In genomic region chr3:189122120-189122519, GRCh38 we compare ENCODE assay signal across 17 cellular contexts. TPM values are rescaled to one million over a fixed set of nuclear protein-coding genes. Genes with fewer than 3 reads are reported as not detected.
DNase-seq lines count a peak whose midpoint lies in the region; ATAC-seq and TF ChIP-seq lines count a peak whose summit lies in the region.
"Had no signal": no experiment of that assay in that cellular context is flagged by ENCODE, and none has a peak within 500 bp of the region (broad histone marks: within the 10 kb centered on the region; RNA-seq: fewer than 3 reads in every experiment).

No MANE protein-coding gene starts in this region.

- peaks cover 24% of the 10 kb centered on the region for H3K36me3 Mint-ChIP-seq in natural killer cell treated with Interleukin-12 subunit alpha and Interleukin-12 subunit beta and Interleukin-15 and Interleukin-18, amount 100 ng/mL, for 72 hours
- no peaks in the 10 kb centered on the region for H3K36me3 Mint-ChIP-seq in natural killer cell
- H3K36me3 Mint-ChIP-seq: IgD-negative memory B cell had no signal

- H3K36me3 ChIP-seq in gastroesophageal sphincter (no peaks in the 10 kb centered on the region), sigmoid colon (no peaks in the 10 kb centered on the region)
- H3K36me3 ChIP-seq: prostate gland had no signal

- H3K4me3 ChIP-seq in gastroesophageal sphincter (no peak overlapping the region), sigmoid colon (no peak overlapping the region)
- H3K4me3 ChIP-seq: prostate gland had no signal

- H3K27ac ChIP-seq in gastroesophageal sphincter (peak overlapping the region; percentile 23 to 63 (median 55)), sigmoid colon (peak overlapping the region; percentile 49 to 77 (median 71))
- H3K27ac ChIP-seq: prostate gland had no signal

- H3K4me1 ChIP-seq in gastroesophageal sphincter = peaks cover 5 to 19% (median 10%) of the 10 kb centered on the region in 3 donors
- peaks cover 0 to 40% (median 32%) of the 10 kb centered on the region in 4 donors for H3K4me1 ChIP-seq in sigmoid colon
- H3K4me1 ChIP-seq: prostate gland had no signal

- TF ChIP-seq POLR2A in gastroesophageal sphincter (IDR thresholded peaks at IDR 0.05) = no peak
- TF ChIP-seq POLR2A in sigmoid colon (IDR thresholded peaks at IDR 0.05) = no peak

- no peaks in the 10 kb centered on the region for H3K9me3 ChIP-seq in gastroesophageal sphincter
- no peaks in the 10 kb centered on the region for H3K9me3 ChIP-seq in sigmoid colon
- H3K9me3 ChIP-seq: prostate gland had no signal

- WGBS in gastroesophageal sphincter (ENCODE audit: low coverage in 1 of 2), 2 donors = 31% methylated on average over 2 of the region's 2 CpGs
- WGBS in sigmoid colon, 2 donors = 65 to 73% methylated on average over 2 of the region's 2 CpGs

- H3K27me3 ChIP-seq in gastroesophageal sphincter (no peaks in the 10 kb centered on the region), sigmoid colon (no peaks in the 10 kb centered on the region)

- peaks cover 0 to 5% of the 10 kb centered on the region in 2 donors for H3K27me3 Mint-ChIP-seq in natural killer cell treated with Interleukin-12 subunit alpha and Interleukin-12 subunit beta and Interleukin-15 and Interleukin-18, amount 100 ng/mL, for 72 hours
- H3K27me3 Mint-ChIP-seq in natural killer cell (ENCODE audit: low read depth in 2 of 2) = peaks cover 0 to 7% of the 10 kb centered on the region in 2 donors
- H3K27me3 Mint-ChIP-seq: dendritic cell treated with granulocyte-macrophage colony-stimulating factor and Interleukin-4, amounts not matched to agents 40 ng/mL and 50 ng/mL, for 4 days had no signal

- no peaks in the 10 kb centered on the region for H3K9me3 Mint-ChIP-seq in natural killer cell treated with Interleukin-12 subunit alpha and Interleukin-12 subunit beta and Interleukin-15 and Interleukin-18, amount 100 ng/mL, for 72 hours
- peaks cover 0 to 2% of the 10 kb centered on the region in 2 donors for H3K9me3 Mint-ChIP-seq in natural killer cell

- TF ChIP-seq CTCF in natural killer cell (IDR thresholded peaks at IDR 0.05) (no peak), gastroesophageal sphincter (IDR thresholded peaks at IDR 0.05) (no peak), sigmoid colon (IDR thresholded peaks at IDR 0.05) (no peak)

- TF ChIP-seq EP300 in gastroesophageal sphincter (IDR thresholded peaks at IDR 0.05) (no peak), sigmoid colon (IDR thresholded peaks at IDR 0.05) (no peak)

- intact Hi-C loops in natural killer cell (cut with micrococcal nuclease) = no loop called here
- intact Hi-C loops in sigmoid colon (cut with DNase I) = no loop called here

- no peak for DNase-seq in natural killer cell treated with Interleukin-12 subunit alpha and Interleukin-12 subunit beta and Interleukin-15 and Interleukin-18, amount 100 ng/mL, for 72 hours (ENCODE audit: low spot score)
- DNase-seq in natural killer cell (no peak), sigmoid colon (no peak), NCI-H526 treated with DMSO at 0.1 percent for 48 hours (lab: John Stamatoyannopoulos, UW) (no peak), Ammon's horn (ENCODE audit: low spot score) (no peak)
- DNase-seq: activated CD8-positive, alpha-beta memory T cell treated with anti-CD3 and anti-CD28 coated beads, Interleukin-2, amount 50 U/mL, for 48 hours; NCI-H1105; NCI-H345; OCI-M1; stimulated activated CD4-positive, alpha-beta T cell treated with anti-CD3 and anti-CD28 coated beads, Interleukin-4, amount 100 ng/mL, for 24 hours; stimulated activated naive B cell treated with anti-CD40 and anti-IgM and Interleukin-4, amounts not matched to agents 10 μg/mL and 1 μg/mL and 100 μg/mL, for 72 hours had no signal

- peak overlapping the region; percentile 73 for H3K4me3 Mint-ChIP-seq in natural killer cell treated with Interleukin-12 subunit alpha and Interleukin-12 subunit beta and Interleukin-15 and Interleukin-18, amount 100 ng/mL, for 72 hours
- H3K4me3 Mint-ChIP-seq in natural killer cell = no peak overlapping the region
- H3K4me3 Mint-ChIP-seq: dendritic cell treated with granulocyte-macrophage colony-stimulating factor and Interleukin-4, amounts not matched to agents 40 ng/mL and 50 ng/mL, for 4 days; stimulated activated naive B cell treated with anti-CD40 and anti-IgM and Interleukin-4, amounts not matched to agents 10 μg/mL and 1 μg/mL and 100 μg/mL, for 72 hours had no signal

- H3K4me1 Mint-ChIP-seq in natural killer cell treated with Interleukin-12 subunit alpha and Interleukin-12 subunit beta and Interleukin-15 and Interleukin-18, amount 100 ng/mL, for 72 hours (ENCODE audit: low read depth in 2 of 2) = peaks cover 3 to 24% of the 10 kb centered on the region in 2 donors
- peaks cover 0 to 7% of the 10 kb centered on the region in 2 donors for H3K4me1 Mint-ChIP-seq in natural killer cell
- H3K4me1 Mint-ChIP-seq: IgD-negative memory B cell; stimulated activated naive B cell treated with anti-CD40 and anti-IgM and Interleukin-4, amounts not matched to agents 10 μg/mL and 1 μg/mL and 100 μg/mL, for 72 hours had no signal

- H3K27ac Mint-ChIP-seq in natural killer cell treated with Interleukin-12 subunit alpha and Interleukin-12 subunit beta and Interleukin-15 and Interleukin-18, amount 100 ng/mL, for 72 hours = peak overlapping the region; percentile 73 to 81
- H3K27ac Mint-ChIP-seq in natural killer cell = peak overlapping the region in 1 of 2 donors; percentile 32
- H3K27ac Mint-ChIP-seq: dendritic cell treated with granulocyte-macrophage colony-stimulating factor and Interleukin-4, amounts not matched to agents 40 ng/mL and 50 ng/mL, for 4 days; IgD-negative memory B cell; stimulated activated naive B cell treated with anti-CD40 and anti-IgM and Interleukin-4, amounts not matched to agents 10 μg/mL and 1 μg/mL and 100 μg/mL, for 72 hours had no signal

- no peak for ATAC-seq in natural killer cell treated with Interleukin-12 subunit alpha and Interleukin-12 subunit beta and Interleukin-15 and Interleukin-18, amount 100 ng/mL, for 72 hours
- ATAC-seq in natural killer cell (no peak), gastroesophageal sphincter (peak; percentile 67), HG03354 (IDR thresholded peaks at IDR 0.05; ENCODE audit: poor library complexity, severe bottlenecking, unreplicated experiment) (no peak), HG02798 (IDR thresholded peaks at IDR 0.05; ENCODE audit: poor library complexity, unreplicated experiment) (no peak)
- ATAC-seq: stimulated activated naive B cell treated with anti-CD40 and anti-IgM and Interleukin-4, amounts not matched to agents 10 μg/mL and 1 μg/mL and 100 μg/mL, for 72 hours had no signal

RNA-seq across cellular contexts. Expression of gene TPRG1, which starts 49.7 kb away (rescaled TPM):
- 1 to 10 TPM; 1.5 to 5.0 TPM for total RNA-seq in natural killer cell treated with Interleukin-12 subunit alpha and Interleukin-12 subunit beta and Interleukin-15 and Interleukin-18, amount 100 ng/mL, for 72 hours
- 1 to 10 TPM; 1.3 to 4.6 (median 1.9) TPM for total RNA-seq in natural killer cell
- total RNA-seq in gastroesophageal sphincter = 1 to 10 TPM; 1.3 to 3.0 (median 2.5) TPM
- 1 to 10 TPM in 3 of 4 donors, under 1 TPM in 1; 0.27 to 9.1 (median 4.6) TPM for total RNA-seq in sigmoid colon
- polyA plus RNA-seq in sigmoid colon = 1 to 10 TPM in 2 of 3 donors, under 1 TPM in 1; 0.23 to 3.6 (median 1.1) TPM
- polyA plus RNA-seq: IgD-negative memory B cell had no signal
